In the genomic region with DNA sequence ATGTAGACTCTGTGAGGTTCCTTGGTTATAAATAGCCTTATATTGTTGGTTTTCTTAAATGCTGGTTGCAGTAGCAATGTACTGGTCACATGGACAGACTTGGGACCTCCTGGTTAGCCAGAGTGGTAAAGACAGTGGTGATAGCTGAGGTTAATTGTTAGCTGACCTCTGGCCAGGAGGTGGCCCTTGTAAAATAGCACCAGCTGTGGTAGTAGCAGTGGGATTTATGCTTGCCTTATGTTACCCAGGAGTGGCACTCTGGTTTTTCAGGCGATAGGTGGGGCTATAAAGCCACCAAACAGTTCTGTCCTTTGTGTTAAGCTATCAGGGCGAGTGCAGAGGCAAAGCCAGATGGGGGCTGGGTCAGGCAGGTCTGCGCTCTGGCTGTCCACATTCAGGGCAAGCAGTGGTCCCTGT, we compare ENCODE assay signal across 17 cellular contexts.
DNase-seq lines count a peak whose midpoint lies in the region; ATAC-seq, FAIRE-seq and TF ChIP-seq lines count a peak whose summit lies in the region.
"Had no signal": no experiment of that assay in that cellular context is flagged by ENCODE, and none has a peak within 500 bp of the region (broad histone marks: within the 10 kb centered on the region; RNA-seq: fewer than 3 reads in every experiment).

No MANE protein-coding gene starts in this region.

- H3K4me1 Mint-ChIP-seq in endodermal cell: no peaks in the 10 kb centered on the region
- H3K4me1 Mint-ChIP-seq: activated naive CD4-positive, alpha-beta T cell treated with anti-CD3 and anti-CD28 coated beads, Interleukin-2, amount 10 ng/mL, durations not matched to agents 7 days and 5 days; IgD-negative memory B cell had no signal

- H3K4me3 Mint-ChIP-seq in endodermal cell: no peak overlapping the region
- H3K4me3 Mint-ChIP-seq: activated naive CD4-positive, alpha-beta T cell treated with anti-CD3 and anti-CD28 coated beads, Interleukin-2, amount 10 ng/mL, durations not matched to agents 7 days and 5 days; HFFc6 had no signal

- H3F3A ChIP-seq in OCI-LY1 (ENCODE audit: insufficient read depth, low read length): no peaks in the 10 kb centered on the region

- H3K27me3 Mint-ChIP-seq in endodermal cell (ENCODE audit: insufficient read depth): peaks cover 2% of the 10 kb centered on the region
- H3K27me3 Mint-ChIP-seq: activated naive CD4-positive, alpha-beta T cell treated with anti-CD3 and anti-CD28 coated beads, Interleukin-2, amount 10 ng/mL, durations not matched to agents 7 days and 5 days; IgD-negative memory B cell had no signal

- H3K4me1 ChIP-seq in OCI-LY1 (ENCODE audit: insufficient read depth, low read length, severe bottlenecking) (no peaks in the 10 kb centered on the region), endodermal cell (ENCODE audit: control insufficient read depth, insufficient read depth, low read length) (peaks cover 2% of the 10 kb centered on the region), right cardiac atrium (ENCODE audit: control insufficient read depth, insufficient read depth, low read length) (no peaks in the 10 kb centered on the region)
- H3K4me1 ChIP-seq: uterus had no signal

- H3K9me3 ChIP-seq in OCI-LY1 (ENCODE audit: low read length) (no peaks in the 10 kb centered on the region), endodermal cell (ENCODE audit: control insufficient read depth, low read length) (peaks cover 14% of the 10 kb centered on the region), right cardiac atrium (ENCODE audit: control insufficient read depth, low read length) (no peaks in the 10 kb centered on the region)
- H3K9me3 ChIP-seq: uterus had no signal

- no peaks in the 10 kb centered on the region for H3K36me3 ChIP-seq in OCI-LY1 (ENCODE audit: insufficient read depth, low read length)
- H3K36me3 ChIP-seq in endodermal cell (ENCODE audit: control insufficient read depth, insufficient read depth, low read length): no peaks in the 10 kb centered on the region
- H3K36me3 ChIP-seq: uterus had no signal

- H4K20me1 ChIP-seq in OCI-LY1 (ENCODE audit: insufficient read depth, low read length): no peaks in the 10 kb centered on the region

- 33 to 40% methylated on average over 1 to 3 of the region's 3 CpGs for WGBS in endodermal cell (ENCODE audit: insufficient coverage in 1 of 2, insufficient read length in 1 of 2), 2 experiments
- WGBS in right cardiac atrium: 51% methylated on average over 3 of the region's 3 CpGs

- DNase-seq in NCI-H82 (lab: John Stamatoyannopoulos, UW) (peak; percentile 27), NCI-H82 treated with DMSO at 0.1 percent for 48 hours (lab: John Stamatoyannopoulos, UW; ENCODE audit: unreplicated experiment) (no peak), endodermal cell (peak; percentile 83), renal cortical epithelial cell (ENCODE audit: low read depth) (peak; percentile 2), frontal cortex (ENCODE audit: low spot score in 2 of 2) (no peak), right cardiac atrium (no peak)
- DNase-seq: activated naive CD4-positive, alpha-beta T cell treated with anti-CD3 and anti-CD28 coated beads, Interleukin-2, amount 10 ng/mL, durations not matched to agents 7 days and 5 days; DMS153; HFFc6; hippocampal formation; NCI-H2081; uterus had no signal

- no peak overlapping the region for H2AFZ ChIP-seq in OCI-LY1 (ENCODE audit: low read length)

- no peaks in the 10 kb centered on the region for H3K9me2 ChIP-seq in OCI-LY1 (ENCODE audit: low read depth, low read length)

- H3K4me3 ChIP-seq in OCI-LY1 (ENCODE audit: low read depth, low read length, poor library complexity, severe bottlenecking): no peak overlapping the region
- H3K4me3 ChIP-seq in endodermal cell (ENCODE audit: low read length): no peak overlapping the region
- H3K4me3 ChIP-seq in right cardiac atrium (ENCODE audit: low read length): no peak overlapping the region
- H3K4me3 ChIP-seq: uterus had no signal

- H3K9me3 Mint-ChIP-seq in endodermal cell: peaks cover 29% of the 10 kb centered on the region

- ATAC-seq in HG03432 (IDR thresholded peaks at IDR 0.05; ENCODE audit: unreplicated experiment): no peak
- no peak for ATAC-seq in right cardiac atrium

- H3K36me3 Mint-ChIP-seq in endodermal cell (ENCODE audit: low read depth): no peaks in the 10 kb centered on the region
- H3K36me3 Mint-ChIP-seq: activated naive CD4-positive, alpha-beta T cell treated with anti-CD3 and anti-CD28 coated beads, Interleukin-2, amount 10 ng/mL, durations not matched to agents 7 days and 5 days; IgD-negative memory B cell had no signal

- no peak overlapping the region for H3K4me2 ChIP-seq in OCI-LY1 (ENCODE audit: low read length)

- H3K27ac Mint-ChIP-seq in endodermal cell: no peak overlapping the region
- H3K27ac Mint-ChIP-seq: activated naive CD4-positive, alpha-beta T cell treated with anti-CD3 and anti-CD28 coated beads, Interleukin-2, amount 10 ng/mL, durations not matched to agents 7 days and 5 days; HFFc6; IgD-negative memory B cell had no signal

- H3K27ac ChIP-seq in OCI-LY1 (ENCODE audit: low read depth, low read length, poor library complexity, severe bottlenecking) (no peak overlapping the region), endodermal cell (ENCODE audit: low read depth, low read length) (no peak overlapping the region), right cardiac atrium (ENCODE audit: low read length) (no peak overlapping the region)
- H3K27ac ChIP-seq: epithelial cell of prostate, uterus had no signal

- H3K9ac ChIP-seq in OCI-LY1 (ENCODE audit: low read length) (no peak overlapping the region), endodermal cell (ENCODE audit: extremely low read depth, low read length, poor library complexity, severe bottlenecking) (no peak overlapping the region)

- intact Hi-C loops in right cardiac atrium (cut with DNase I): no loop called here

- H3K27me3 ChIP-seq in OCI-LY1 (ENCODE audit: insufficient read depth, low read length) (no peaks in the 10 kb centered on the region), endodermal cell (ENCODE audit: control insufficient read depth, insufficient read depth, low read length, poor library complexity, severe bottlenecking) (no peaks in the 10 kb centered on the region), right cardiac atrium (ENCODE audit: control insufficient read depth, insufficient read depth) (no peaks in the 10 kb centered on the region)
- H3K27me3 ChIP-seq: uterus had no signal

- no peaks in the 10 kb centered on the region for H3K79me2 ChIP-seq in OCI-LY1 (ENCODE audit: insufficient read depth, low read length)

- TF ChIP-seq CTCF in OCI-LY1 (IDR thresholded peaks at IDR 0.05; ENCODE audit: low read length): peak; percentile 52
- TF ChIP-seq CTCF in endodermal cell (conservative IDR thresholded peaks at IDR 0.05): peak; percentile 62

- no peak for FAIRE-seq in frontal cortex (lab: Jason Lieb, UNC)
- FAIRE-seq: GM18507 had no signal

Comparison
In these comparisons a context has a peak if more than half of its experiments do, and no peak if none do; other contexts are left out.
1. DNase-seq: peak in NCI-H82 (single experiment), endodermal cell (single experiment) and renal cortical epithelial cell (single experiment); none in NCI-H82 treated with DMSO at 0.1 percent for 48 hours (single experiment), frontal cortex (0 of 2) and right cardiac atrium (0 of 3).